Comparison of ENCODE assay signal across 30 cellular contexts in genomic region chr10:114352653-114353298, GRCh38. TPM values are rescaled to one million over a fixed set of nuclear protein-coding genes. Genes with fewer than 3 reads are reported as not detected.
DNase-seq lines count a peak whose midpoint lies in the region; ATAC-seq and TF ChIP-seq lines count a peak whose summit lies in the region.
"Had no signal": no experiment of that assay in that cellular context is flagged by ENCODE, and none has a peak within 500 bp of the region (broad histone marks: within the 10 kb centered on the region; RNA-seq: fewer than 3 reads in every experiment).

No MANE protein-coding gene starts in this region.

- H3K27ac Mint-ChIP-seq in endodermal cell: no peak overlapping the region
- H3K27ac Mint-ChIP-seq: activated CD8-positive, alpha-beta T cell treated with anti-CD3 and anti-CD28 coated beads, Interleukin-2, amount 10 ng/mL, durations not matched to agents 7 days and 5 days; activated T-helper 17 cell treated with anti-CD3 and anti-CD28 coated beads, Interleukin-2, amount 50 U/mL, for 72 hours; dendritic cell treated with granulocyte-macrophage colony-stimulating factor and Interleukin-4, amounts not matched to agents 40 ng/mL and 50 ng/mL, for 4 days; naive thymus-derived CD4-positive, alpha-beta T cell; stimulated activated effector memory CD8-positive, alpha-beta T cell treated with anti-CD3 and anti-CD28 coated beads, Interleukin-12 subunit alpha, Interleukin-12 subunit beta, amount 100 ng/mL, for 72 hours had no signal

- H3K9me3 ChIP-seq in SK-N-SH: no peaks in the 10 kb centered on the region
- H3K9me3 ChIP-seq in endodermal cell (ENCODE audit: control insufficient read depth, low read length): no peaks in the 10 kb centered on the region
- no peaks in the 10 kb centered on the region for H3K9me3 ChIP-seq in stomach smooth muscle (ENCODE audit: control insufficient read depth in 2 of 2, low read length in 2 of 2)
- H3K9me3 ChIP-seq: body of pancreas had no signal

- no peaks in the 10 kb centered on the region for H3K79me2 ChIP-seq in SK-N-SH (ENCODE audit: insufficient read depth)

- TF ChIP-seq RAD21 in SK-N-SH (IDR thresholded peaks at IDR 0.05; ENCODE audit: low read length): no peak

- H3K9me2 ChIP-seq in SK-N-SH: no peaks in the 10 kb centered on the region

- CTCF ChIA-PET in SK-N-SH (lab: Yijun Ruan, JAX): interaction anchor here (0.9 kb wide), 1 partner anchor 22 kb away, joined by 3 read pairs; no protein-coding TSS in a partner anchor

- H3K36me3 ChIP-seq in SK-N-SH (replicated peaks in 1 of 2; ENCODE audit: control insufficient read depth in 1 of 2, insufficient read depth in 2 of 2, low read length in 1 of 2): no peaks in the 10 kb centered on the region
- no peaks in the 10 kb centered on the region for H3K36me3 ChIP-seq in endodermal cell (ENCODE audit: control insufficient read depth, insufficient read depth, low read length)
- no peaks in the 10 kb centered on the region for H3K36me3 ChIP-seq in stomach smooth muscle (ENCODE audit: control insufficient read depth in 2 of 2, insufficient read depth in 2 of 2, low read length in 2 of 2)

- no peaks in the 10 kb centered on the region for H4K20me1 ChIP-seq in SK-N-SH (ENCODE audit: insufficient read depth)

- H3K27me3 ChIP-seq in SK-N-SH (ENCODE audit: insufficient read depth) (no peaks in the 10 kb centered on the region; the same call in 1 of the 2 replicates), endodermal cell (ENCODE audit: control insufficient read depth, insufficient read depth, low read length, poor library complexity, severe bottlenecking) (no peaks in the 10 kb centered on the region), stomach smooth muscle (ENCODE audit: control insufficient read depth in 1 of 2, insufficient read depth in 2 of 2, low read length in 2 of 2) (no peaks in the 10 kb centered on the region)
- H3K27me3 ChIP-seq: body of pancreas had no signal

- H3K4me1 ChIP-seq in SK-N-SH (ENCODE audit: control insufficient read depth in 1 of 2, insufficient read depth in 2 of 2, low read depth in 1 of 2, low read length in 1 of 2) (peaks cover 0 to 5% of the 10 kb centered on the region in 2 experiments; a peak in 1 of 4 replicates), endodermal cell (ENCODE audit: control insufficient read depth, insufficient read depth, low read length) (no peaks in the 10 kb centered on the region), stomach smooth muscle (ENCODE audit: control insufficient read depth, insufficient read depth, low read length) (peaks cover 63% of the 10 kb centered on the region)

- no peaks in the 10 kb centered on the region for H3K27me3 Mint-ChIP-seq in endodermal cell (ENCODE audit: insufficient read depth)
- H3K27me3 Mint-ChIP-seq: dendritic cell treated with granulocyte-macrophage colony-stimulating factor and Interleukin-4, amounts not matched to agents 40 ng/mL and 50 ng/mL, for 4 days had no signal

- POLR2A ChIA-PET in SK-N-SH (lab: Yijun Ruan, JAX): no interaction called here

- DNase-seq in SK-N-SH (no peak), NAMALWA (ENCODE audit: low spot score) (peak; percentile 28), endodermal cell (no peak), NCI-H1105 treated with DMSO at 0.1 percent for 48 hours (lab: John Stamatoyannopoulos, UW) (no peak)
- DNase-seq: 8988T; activated CD4-positive, alpha-beta T cell treated with anti-CD3 and anti-CD28 coated beads for 4 hours; activated CD8-positive, alpha-beta T cell treated with anti-CD3 and anti-CD28 coated beads, Interleukin-2, amount 10 ng/mL, durations not matched to agents 7 days and 5 days; activated naive CD4-positive, alpha-beta T cell treated with anti-CD3 and anti-CD28 coated beads, Interleukin-2, amount 50 U/mL, for 16 hours; body of pancreas; glutamatergic neuron; Kasumi-1; left ventricle myocardium superior; midbrain; naive thymus-derived CD4-positive, alpha-beta T cell; NCI-H1092; NCI-H187 treated with DMSO at 0.1 percent for 48 hours; NCI-H2171 treated with DMSO at 0.1 percent for 48 hours; NCI-H510A treated with DMSO at 0.1 percent for 48 hours; occipital lobe; Right ventricle myocardium superior; substantia nigra; T-helper 9 cell had no signal

- H3K4me2 ChIP-seq in SK-N-SH: no peak overlapping the region

- H3K4me3 ChIP-seq in SK-N-SH (ENCODE audit: low read depth in 2 of 2, low read length in 1 of 2) (no peak overlapping the region), endodermal cell (ENCODE audit: low read length) (no peak overlapping the region), stomach smooth muscle (ENCODE audit: low read length in 2 of 2) (no peak overlapping the region)
- H3K4me3 ChIP-seq: body of pancreas had no signal

- H3K9ac ChIP-seq in SK-N-SH: no peak overlapping the region
- no peak overlapping the region for H3K9ac ChIP-seq in endodermal cell (ENCODE audit: extremely low read depth, low read length, poor library complexity, severe bottlenecking)
- no peak overlapping the region for H3K9ac ChIP-seq in stomach smooth muscle (ENCODE audit: low read length in 2 of 2)

- WGBS in SK-N-SH (ENCODE audit: low lambda C conversion rate): 85% methylated on average over 8 of the region's 9 CpGs
- 92 to 95% methylated on average over 7 to 9 of the region's 9 CpGs for WGBS in endodermal cell (ENCODE audit: insufficient coverage in 1 of 2, insufficient read length in 1 of 2), 2 experiments

- ATAC-seq in SK-N-SH treated with all-trans-retinoic acid at 6 μM for 48 hours: no peak
- ATAC-seq in GM21737 (IDR thresholded peaks at IDR 0.05; ENCODE audit: unreplicated experiment): no peak
- ATAC-seq in GM19463 (IDR thresholded peaks at IDR 0.05; ENCODE audit: unreplicated experiment): no peak
- ATAC-seq: activated CD8-positive, alpha-beta T cell treated with anti-CD3 and anti-CD28 coated beads, Interleukin-2, amount 10 ng/mL, durations not matched to agents 7 days and 5 days; activated T-helper 17 cell treated with anti-CD3 and anti-CD28 coated beads, Interleukin-2, amount 50 U/mL, for 72 hours; body of pancreas; left ventricle myocardium superior; naive thymus-derived CD4-positive, alpha-beta T cell; stimulated activated effector memory CD8-positive, alpha-beta T cell treated with anti-CD3 and anti-CD28 coated beads, Interleukin-12 subunit alpha, Interleukin-12 subunit beta, amount 100 ng/mL, for 72 hours had no signal

- H3K36me3 Mint-ChIP-seq in endodermal cell (ENCODE audit: low read depth): no peaks in the 10 kb centered on the region
- H3K36me3 Mint-ChIP-seq: naive thymus-derived CD4-positive, alpha-beta T cell; stimulated activated effector memory CD8-positive, alpha-beta T cell treated with anti-CD3 and anti-CD28 coated beads, Interleukin-12 subunit alpha, Interleukin-12 subunit beta, amount 100 ng/mL, for 72 hours had no signal

- no peaks in the 10 kb centered on the region for H3F3A ChIP-seq in SK-N-SH (replicated peaks; ENCODE audit: insufficient read depth)

- TF ChIP-seq EP300 in SK-N-SH (IDR thresholded peaks at IDR 0.05; ENCODE audit: borderline replicate concordance in 1 of 2, low read depth in 1 of 2, low read length in 1 of 2): no peak

- H3K9me3 Mint-ChIP-seq in endodermal cell: no peaks in the 10 kb centered on the region
- H3K9me3 Mint-ChIP-seq: activated T-helper 17 cell treated with anti-CD3 and anti-CD28 coated beads, Interleukin-2, amount 50 U/mL, for 72 hours; central memory CD8-positive, alpha-beta T cell; naive thymus-derived CD4-positive, alpha-beta T cell; stimulated activated effector memory CD8-positive, alpha-beta T cell treated with anti-CD3 and anti-CD28 coated beads, Interleukin-12 subunit alpha, Interleukin-12 subunit beta, amount 100 ng/mL, for 72 hours had no signal

- H3K27ac ChIP-seq in SK-N-SH (ENCODE audit: low read depth in 2 of 2, low read length in 1 of 2): no peak overlapping the region
- no peak overlapping the region for H3K27ac ChIP-seq in endodermal cell (ENCODE audit: low read depth, low read length)
- peak overlapping the region; percentile 41 for H3K27ac ChIP-seq in stomach smooth muscle (ENCODE audit: low read length)
- H3K27ac ChIP-seq: body of pancreas had no signal

- H3K4me1 Mint-ChIP-seq in endodermal cell: no peaks in the 10 kb centered on the region
- H3K4me1 Mint-ChIP-seq: activated T-helper 17 cell treated with anti-CD3 and anti-CD28 coated beads, Interleukin-2, amount 50 U/mL, for 72 hours; central memory CD8-positive, alpha-beta T cell had no signal

- TF ChIP-seq CTCF in SK-N-SH (IDR thresholded peaks at IDR 0.05) (no peak), endodermal cell (conservative IDR thresholded peaks at IDR 0.05) (peak; percentile 55)

- H3K4me3 Mint-ChIP-seq in endodermal cell: no peak overlapping the region
- H3K4me3 Mint-ChIP-seq: activated CD8-positive, alpha-beta T cell treated with anti-CD3 and anti-CD28 coated beads, Interleukin-2, amount 10 ng/mL, durations not matched to agents 7 days and 5 days; activated T-helper 17 cell treated with anti-CD3 and anti-CD28 coated beads, Interleukin-2, amount 50 U/mL, for 72 hours; central memory CD8-positive, alpha-beta T cell; dendritic cell treated with granulocyte-macrophage colony-stimulating factor and Interleukin-4, amounts not matched to agents 40 ng/mL and 50 ng/mL, for 4 days; naive thymus-derived CD4-positive, alpha-beta T cell; stimulated activated effector memory CD8-positive, alpha-beta T cell treated with anti-CD3 and anti-CD28 coated beads, Interleukin-12 subunit alpha, Interleukin-12 subunit beta, amount 100 ng/mL, for 72 hours had no signal

- no peak overlapping the region for H2AFZ ChIP-seq in SK-N-SH (ENCODE audit: low read depth)

TF ChIP-seq in SK-N-SH, 30 proteins besides CTCF, POLR2A, EP300 and RAD21 (continues in another document):
- peak; percentile 25; the same call in 1 of the 2 replicates for TF ChIP-seq USF1 (IDR thresholded peaks at IDR 0.05; ENCODE audit: borderline replicate concordance, low read depth)

TF ChIP-seq in SK-N-SH treated with all-trans-retinoic acid at 6 μM for 48 hours, 23 proteins besides CTCF, POLR2A, EP300 and RAD21 (continues in another document):
- no peak for TF ChIP-seq TCF4 (CRISPR knock-in tag; IDR thresholded peaks at IDR 0.05; ENCODE audit: borderline replicate concordance)
- no peak for TF ChIP-seq CREB5 (CRISPR knock-in tag; IDR thresholded peaks at IDR 0.05; ENCODE audit: low read depth)

RNA-seq across cellular contexts. Expression of gene AFAP1L2, which starts 51.5 kb away (rescaled TPM):
- polyA plus RNA-seq in SK-N-SH (2012; rRNA removed): 0.54 and 0.70 TPM in 2 replicates
- 0.18 and 0.46 TPM in 2 replicates for polyA plus RNA-seq in SK-N-SH (2012; cell fraction: cytosol; rRNA removed)
- 1.7 and 1.9 TPM in 2 replicates for polyA plus RNA-seq in SK-N-SH (2012; cell fraction: nucleus; rRNA removed)
- total RNA-seq in endodermal cell: 1 to 10 TPM; 1.5 to 2.2 TPM
- 4.6 TPM for polyA plus RNA-seq in endodermal cell (2013, experiment 1 of 2)
- 3.9 TPM for polyA plus RNA-seq in endodermal cell (2013, experiment 2 of 2)
